Comparison of ENCODE assay signal across 26 cellular contexts in genomic region chr10:82778908-82779307, GRCh38.
DNase-seq lines count a peak whose midpoint lies in the region; ATAC-seq and TF ChIP-seq lines count a peak whose summit lies in the region.
"Had no signal": no experiment of that assay in that cellular context is flagged by ENCODE, and none has a peak within 500 bp of the region (broad histone marks: within the 10 kb centered on the region; RNA-seq: fewer than 3 reads in every experiment).

No MANE protein-coding gene starts in this region.

- H3K27me3 ChIP-seq in BLaER1 (no peaks in the 10 kb centered on the region), mesendoderm (ENCODE audit: insufficient read depth, low read length, poor library complexity) (no peaks in the 10 kb centered on the region), PC-3 (ENCODE audit: low read length) (no peaks in the 10 kb centered on the region)

- H3K18ac ChIP-seq in mesendoderm (ENCODE audit: low read length): no peak overlapping the region

- H4K5ac ChIP-seq in mesendoderm (ENCODE audit: low read length): no peak overlapping the region

- peak overlapping the region; percentile 5; the same call in 1 of the 2 replicates for H3K27ac ChIP-seq in BLaER1
- H3K27ac ChIP-seq in mesendoderm (ENCODE audit: low read depth, low read length): no peak overlapping the region
- no peak overlapping the region for H3K27ac ChIP-seq in PC-3 (ENCODE audit: low read length)
- H3K27ac ChIP-seq: A549, C4-2B, RWPE1, SK-N-MC had no signal

- no TSS peak for BruUV-seq in PC-3 (replicated peaks; lab: Mats Ljungman, UMichigan)

- H2AFZ ChIP-seq in PC-3 (ENCODE audit: low read length): no peak overlapping the region

- H3K56ac ChIP-seq in mesendoderm (ENCODE audit: low read length): no peak overlapping the region

- no peaks in the 10 kb centered on the region for H3K27me3 Mint-ChIP-seq in activated CD4-positive, alpha-beta T cell treated with anti-CD3 and anti-CD28 coated beads, Interleukin-2, amount 10 ng/mL, durations not matched to agents 24 days and 14 days

- ATAC-seq in PC-3: no peak
- ATAC-seq: A549; CD8-positive, alpha-beta T cell; HepG2; Panc1 had no signal

- no peak overlapping the region for H3K9ac ChIP-seq in BLaER1
- no peak overlapping the region for H3K9ac ChIP-seq in mesendoderm (ENCODE audit: low read length)
- no peak overlapping the region for H3K9ac ChIP-seq in PC-3 (ENCODE audit: low read length)

- no peak overlapping the region for H2BK120ac ChIP-seq in mesendoderm (ENCODE audit: low read depth, low read length)

- H3K4ac ChIP-seq in mesendoderm (ENCODE audit: low read depth, low read length): no peak overlapping the region

- no peak for TF ChIP-seq CTCF in PC-3 (conservative IDR thresholded peaks at IDR 0.05; ENCODE audit: low read depth, low read length)

- H3K23ac ChIP-seq in mesendoderm (ENCODE audit: low read length): no peak overlapping the region

- no peak overlapping the region for H2AK5ac ChIP-seq in mesendoderm (ENCODE audit: low read length)

- H3K4me1 ChIP-seq in BLaER1 (peaks cover 17% of the 10 kb centered on the region), mesendoderm (ENCODE audit: control insufficient read depth, low read depth, low read length) (no peaks in the 10 kb centered on the region), PC-3 (ENCODE audit: insufficient read depth, low read length) (no peaks in the 10 kb centered on the region)
- H3K4me1 ChIP-seq: A549, Caco-2 had no signal

- H3K4me3 ChIP-seq in BLaER1 (0 out of 2 replicates have a peak overlapping the region, but pooled peaks have one; percentile 33), mesendoderm (ENCODE audit: low read length) (no peak overlapping the region), PC-3 (ENCODE audit: low read length) (no peak overlapping the region)
- H3K4me3 ChIP-seq: A549, SK-N-MC had no signal

- intact Hi-C loops in PC-3 (cut with micrococcal nuclease): no loop called here
- intact Hi-C loops in activated CD4-positive, alpha-beta T cell treated with anti-CD3 and anti-CD28 coated beads, Interleukin-2, amount 10 ng/mL, durations not matched to agents 24 days and 14 days (cut with micrococcal nuclease): no loop called here

- H3K9me2 ChIP-seq in PC-3 (replicated peaks; ENCODE audit: low read length): no peaks in the 10 kb centered on the region

- H3K4me2 ChIP-seq in BLaER1: peak overlapping the region; percentile 67
- no peak overlapping the region for H3K4me2 ChIP-seq in mesendoderm (ENCODE audit: low read length)
- no peak overlapping the region for H3K4me2 ChIP-seq in PC-3 (ENCODE audit: low read length)
- H3K4me2 ChIP-seq: A549 had no signal

- no peaks in the 10 kb centered on the region for H3K4me1 Mint-ChIP-seq in activated CD4-positive, alpha-beta T cell treated with anti-CD3 and anti-CD28 coated beads, Interleukin-2, amount 10 ng/mL, durations not matched to agents 24 days and 14 days

- H4K20me1 ChIP-seq in BLaER1 (no peaks in the 10 kb centered on the region), PC-3 (ENCODE audit: low read length) (no peaks in the 10 kb centered on the region)

- peaks cover 17% of the 10 kb centered on the region for H3K36me3 ChIP-seq in BLaER1
- H3K36me3 ChIP-seq in mesendoderm (ENCODE audit: control insufficient read depth, insufficient read depth, low read length): no peaks in the 10 kb centered on the region
- H3K36me3 ChIP-seq in PC-3 (ENCODE audit: low read depth, low read length): no peaks in the 10 kb centered on the region

- CTCF ChIA-PET in PC-3 (lab: Charles Lee): no interaction called here

- DNase-seq in KBM-7 (peak; percentile 15), OCI-M1 (lab: John Stamatoyannopoulos, UW) (peak; percentile 13), mesendoderm (peak; percentile 7), germinal center (ENCODE audit: low spot score) (no peak), PC-3 (no peak)
- DNase-seq in activated CD4-positive, alpha-beta T cell treated with anti-CD3 and anti-CD28 coated beads, Interleukin-2, amount 10 ng/mL, durations not matched to agents 24 days and 14 days: no peak
- DNase-seq: AML-193; Caco-2; CD8-positive, alpha-beta T cell; H7; Kasumi-1; NCI-H1048; NCI-H1417; NCI-H1694; NCI-H2081 treated with DMSO at 0.1 percent for 48 hours; NCI-H2171; NCI-H226; NCI-H510A; SHP77 had no signal

- H2BK15ac ChIP-seq in mesendoderm (replicated peaks; ENCODE audit: low read depth): no peak overlapping the region

- H3K79me2 ChIP-seq in mesendoderm (ENCODE audit: control insufficient read depth, insufficient read depth, low read length): no peaks in the 10 kb centered on the region
- no peaks in the 10 kb centered on the region for H3K79me2 ChIP-seq in PC-3 (ENCODE audit: low read length)

- no peak overlapping the region for H3K27ac Mint-ChIP-seq in activated CD4-positive, alpha-beta T cell treated with anti-CD3 and anti-CD28 coated beads, Interleukin-2, amount 10 ng/mL, durations not matched to agents 24 days and 14 days
- H3K27ac Mint-ChIP-seq: CD8-positive, alpha-beta T cell had no signal

- no peak overlapping the region for H4K8ac ChIP-seq in mesendoderm (ENCODE audit: low read depth, low read length)

- H3K36me3 Mint-ChIP-seq in activated CD4-positive, alpha-beta T cell treated with anti-CD3 and anti-CD28 coated beads, Interleukin-2, amount 10 ng/mL, durations not matched to agents 24 days and 14 days (ENCODE audit: low read depth): no peaks in the 10 kb centered on the region
- H3K36me3 Mint-ChIP-seq: CD8-positive, alpha-beta T cell had no signal

- peaks cover 11% of the 10 kb centered on the region for H3K9me3 Mint-ChIP-seq in activated CD4-positive, alpha-beta T cell treated with anti-CD3 and anti-CD28 coated beads, Interleukin-2, amount 10 ng/mL, durations not matched to agents 24 days and 14 days

- no peaks in the 10 kb centered on the region for H3F3A ChIP-seq in PC-3 (ENCODE audit: low read length, unreplicated experiment)

- H2BK5ac ChIP-seq in mesendoderm (ENCODE audit: low read length): no peak overlapping the region

- H3K9me3 ChIP-seq in BLaER1 (peaks cover 44% of the 10 kb centered on the region), PC-3 (ENCODE audit: low read length) (no peaks in the 10 kb centered on the region)
- H3K9me3 ChIP-seq: A549 had no signal

- H3K4me3 Mint-ChIP-seq in activated CD4-positive, alpha-beta T cell treated with anti-CD3 and anti-CD28 coated beads, Interleukin-2, amount 10 ng/mL, durations not matched to agents 24 days and 14 days: no peak overlapping the region
- H3K4me3 Mint-ChIP-seq: CD8-positive, alpha-beta T cell had no signal

- POLR2A ChIA-PET in PC-3 (lab: Charles Lee; ENCODE audit: unreplicated experiment): no interaction called here

- no peaks in the 10 kb centered on the region for H3K79me1 ChIP-seq in mesendoderm (ENCODE audit: low read length)

- WGBS in mesendoderm (ENCODE audit: extremely low coverage, insufficient coverage, low lambda C conversion rate): no CpG with 5 or more reads among the region's 3 CpGs

- in situ Hi-C loops in KBM-7 (cut with MboI; ENCODE audit: low pct_unique_long_range_greater_than_20kb, low sequenced_read_pairs): no loop called here

Comparison
In these comparisons a context has a peak if more than half of its experiments do, and no peak if none do; other contexts are left out.
1. DNase-seq: peak in KBM-7 (single experiment), OCI-M1 (single experiment) and mesendoderm (single experiment); none in germinal center (single experiment), PC-3 (single experiment) and activated CD4-positive, alpha-beta T cell treated with anti-CD3 and anti-CD28 coated beads, Interleukin-2, amount 10 ng/mL, durations not matched to agents 24 days and 14 days (single experiment).